In genomic region chr3:107969994-107970896, GRCh38 we compare ENCODE assay signal across 8 cellular contexts.
DNase-seq lines count a peak whose midpoint lies in the region; ATAC-seq and TF ChIP-seq lines count a peak whose summit lies in the region.

No MANE protein-coding gene starts in this region.

- H3K27me3 ChIP-seq in left lung, result no peaks in the 10 kb centered on the region

- peaks cover 0 to 5% (median 0%) of the 10 kb centered on the region in 5 experiments for H3K9me3 Mint-ChIP-seq in brain

- H3K27ac ChIP-seq in left lung, result peak overlapping the region; percentile 10 to 40

- ATAC-seq in Right ventricle myocardium superior (ENCODE audit: poor library complexity) (peak; percentile 53), left lung (peak; percentile 78), GM19452 (IDR thresholded peaks at IDR 0.05; ENCODE audit: unreplicated experiment) (no peak)

- peaks cover 11% of the 10 kb centered on the region for H3K27me3 Mint-ChIP-seq in brain

- no peaks in the 10 kb centered on the region for H3K36me3 Mint-ChIP-seq in brain

- H3K36me3 ChIP-seq in left lung, result no peaks in the 10 kb centered on the region

- no peak overlapping the region for H3K4me3 Mint-ChIP-seq in brain

- no peaks in the 10 kb centered on the region for H3K9me3 ChIP-seq in left lung

- DNase-seq in Right ventricle myocardium superior (no peak), cardiac septum (ENCODE audit: low spot score) (no peak), left lung (peak in 1 of 2 donors; percentile 47), NCI-H187 treated with DMSO at 0.1 percent for 48 hours (lab: John Stamatoyannopoulos, UW) (no peak)
- no peak for DNase-seq in activated CD4-positive, alpha-beta T cell treated with anti-CD3 and anti-CD28 coated beads, Interleukin-2, amount 50 U/mL, for 4 hours
- DNase-seq in activated CD4-positive, alpha-beta T cell treated with anti-CD3 and anti-CD28 coated beads, Interleukin-2, amount 50 U/mL, for 1 hour, result no peak

- intact Hi-C loops in Right ventricle myocardium superior (cut with DNase I), result no loop called here
- intact Hi-C loops in cardiac septum (cut with DNase I), result loop anchor here (2.0 kb wide), 1 partner anchor 17 kb away; no protein-coding TSS in a partner anchor
- intact Hi-C loops in left lung (cut with DNase I), result no loop called here

- peak overlapping the region in 4 of 5 experiments; percentile 8 to 58 (median 48) for H3K27ac Mint-ChIP-seq in brain

- H3K4me3 ChIP-seq in left lung, result no peak overlapping the region

- peaks cover 45% of the 10 kb centered on the region for H3K4me1 Mint-ChIP-seq in brain

- H3K4me1 ChIP-seq in left lung, result peaks cover 0 to 14% of the 10 kb centered on the region in 2 donors

- no peak for TF ChIP-seq CTCF in brain (conservative IDR thresholded peaks at IDR 0.05)
- no peak for TF ChIP-seq CTCF in left lung (IDR thresholded peaks at IDR 0.05)
